8 cellular contexts compared by ENCODE assay signal in genomic region chr2:20594048-20594750, GRCh38. TPM values are rescaled to one million over a fixed set of nuclear protein-coding genes. Genes with fewer than 3 reads are reported as not detected.
DNase-seq lines count a peak whose midpoint lies in the region; ATAC-seq and TF ChIP-seq lines count a peak whose summit lies in the region.
"Had no signal": no experiment of that assay in that cellular context is flagged by ENCODE, and none has a peak within 500 bp of the region (broad histone marks: within the 10 kb centered on the region; RNA-seq: fewer than 3 reads in every experiment).

No MANE protein-coding gene starts in this region.

- DNase-seq in PC-3 (no peak), coronary artery (ENCODE audit: low spot score) (peak; percentile 60), lower lobe of right lung (no peak), DMS 273 (lab: John Stamatoyannopoulos, UW; ENCODE audit: unreplicated experiment) (no peak)
- no peak for DNase-seq in stimulated activated CD4-positive, alpha-beta T cell treated with anti-CD3 and anti-CD28 coated beads, Interleukin-1b, Interleukin-23, amount 100 ng/mL, for 48 hours
- DNase-seq in activated naive CD4-positive, alpha-beta T cell treated with anti-CD3 and anti-CD28 coated beads, Interleukin-2, amount 50 U/mL, for 16 hours: no peak
- DNase-seq: cortex of kidney had no signal

- H3K9ac ChIP-seq in PC-3 (ENCODE audit: low read length) (no peak overlapping the region; the same call in 1 of the 2 replicates), subcutaneous abdominal adipose tissue (ENCODE audit: low read length in 5 of 5) (peak overlapping the region in 1 of 5 donors; percentile 13)

- H3K9me3 ChIP-seq in PC-3 (ENCODE audit: low read length) (no peaks in the 10 kb centered on the region), lower lobe of right lung (no peaks in the 10 kb centered on the region), subcutaneous abdominal adipose tissue (ENCODE audit: control insufficient read depth in 5 of 5, low read length in 5 of 5) (no peaks in the 10 kb centered on the region)

- H3K27ac ChIP-seq in PC-3 (ENCODE audit: low read length) (peak overlapping the region; percentile 94), coronary artery (peak overlapping the region; percentile 49 to 86), lower lobe of right lung (peak overlapping the region; percentile 83), subcutaneous abdominal adipose tissue (ENCODE audit: low read depth, low read length) (peak overlapping the region; percentile 87)

- H3K9me2 ChIP-seq in PC-3 (replicated peaks; ENCODE audit: low read length): no peaks in the 10 kb centered on the region

- H3K4me1 ChIP-seq in PC-3 (ENCODE audit: insufficient read depth, low read length): peaks cover 58% of the 10 kb centered on the region
- peaks cover 80% of the 10 kb centered on the region for H3K4me1 ChIP-seq in lower lobe of right lung
- H3K4me1 ChIP-seq in subcutaneous abdominal adipose tissue (ENCODE audit: control insufficient read depth in 5 of 5, insufficient read depth in 5 of 5, low read length in 5 of 5): peaks cover 26 to 85% (median 76%) of the 10 kb centered on the region in 5 donors

- H3K4me3 ChIP-seq in PC-3 (ENCODE audit: low read length) (no peak overlapping the region), coronary artery (no peak overlapping the region), lower lobe of right lung (no peak overlapping the region), subcutaneous abdominal adipose tissue (ENCODE audit: low read depth in 1 of 5, low read length in 5 of 5) (no peak overlapping the region)

- ATAC-seq in PC-3: no peak
- no peak for ATAC-seq in lower lobe of right lung

- H3F3A ChIP-seq in PC-3 (ENCODE audit: low read length, unreplicated experiment): peaks cover 3% of the 10 kb centered on the region

- BruUV-seq in PC-3 (replicated peaks; lab: Mats Ljungman, UMichigan): no TSS peak

- peak overlapping the region; percentile 72 for H3K4me2 ChIP-seq in PC-3 (ENCODE audit: low read length)

- POLR2A ChIA-PET in PC-3 (lab: Charles Lee; ENCODE audit: unreplicated experiment): no interaction called here

- intact Hi-C loops in PC-3 (cut with micrococcal nuclease) (loop anchor here (5.0 kb wide), 1 partner anchor 147 kb away; the partner anchor contains the start of gene RHOB), lower lobe of right lung (cut with DNase I) (no loop called here)

- no peaks in the 10 kb centered on the region for H3K79me2 ChIP-seq in PC-3 (ENCODE audit: low read length)

- H2AFZ ChIP-seq in PC-3 (ENCODE audit: low read length): no peak overlapping the region

- TF ChIP-seq CTCF in PC-3 (conservative IDR thresholded peaks at IDR 0.05; ENCODE audit: low read depth, low read length) (no peak), coronary artery (IDR thresholded peaks at IDR 0.05) (no peak), lower lobe of right lung (IDR thresholded peaks at IDR 0.05) (no peak)

- H4K20me1 ChIP-seq in PC-3 (ENCODE audit: low read length): no peaks in the 10 kb centered on the region

- CTCF ChIA-PET in PC-3 (lab: Charles Lee): interaction anchor here (0.6 kb wide), 2 partner anchors 145 to 150 kb away, joined by 3 to 9 read pairs; no protein-coding TSS in a partner anchor

- no peaks in the 10 kb centered on the region for H3K27me3 ChIP-seq in PC-3 (ENCODE audit: low read length)
- no peaks in the 10 kb centered on the region for H3K27me3 ChIP-seq in lower lobe of right lung (ENCODE audit: low read depth)
- no peaks in the 10 kb centered on the region for H3K27me3 ChIP-seq in subcutaneous abdominal adipose tissue (ENCODE audit: control insufficient read depth in 5 of 5, insufficient read depth in 4 of 5, low read length in 5 of 5)

- no peaks in the 10 kb centered on the region for H3K36me3 ChIP-seq in PC-3 (ENCODE audit: low read depth, low read length)
- no peaks in the 10 kb centered on the region for H3K36me3 ChIP-seq in lower lobe of right lung
- H3K36me3 ChIP-seq in subcutaneous abdominal adipose tissue (ENCODE audit: control insufficient read depth in 5 of 5, insufficient read depth in 5 of 5, low read length in 5 of 5): no peaks in the 10 kb centered on the region

RNA-seq across cellular contexts. Expression of gene HS1BP3, which starts 56.7 kb away (rescaled TPM):
- 17.8 and 19.6 TPM in 2 replicates for total RNA-seq in PC-3 (2014; rRNA removed)
- total RNA-seq in lower lobe of right lung: 39.9 TPM
